8 cellular contexts compared by ENCODE assay signal in genomic region chr18:75727479-75727878, GRCh38.
A peak's percentile ranks its signal among the peaks of the same experiment; 100 is the strongest.
DNase-seq lines count a peak whose midpoint lies in the region; ATAC-seq and TF ChIP-seq lines count a peak whose summit lies in the region.

No MANE protein-coding gene starts in this region.

- WGBS in right lobe of liver (ENCODE audit: insufficient coverage, low coverage, low lambda C conversion rate, missing lambda C conversion rate): 50% methylated on average over 3 of the region's 7 CpGs

- no peaks in the 10 kb centered on the region for H3K36me3 Mint-ChIP-seq in natural killer cell treated with Interleukin-12 subunit alpha and Interleukin-12 subunit beta and Interleukin-15 and Interleukin-18, amount 100 ng/mL, for 72 hours
- no peaks in the 10 kb centered on the region for H3K36me3 Mint-ChIP-seq in activated T-helper 17 cell treated with anti-CD3 and anti-CD28 coated beads, Interleukin-2, amount 50 U/mL, for 72 hours (ENCODE audit: low read depth)

- H3K27me3 Mint-ChIP-seq in natural killer cell treated with Interleukin-12 subunit alpha and Interleukin-12 subunit beta and Interleukin-15 and Interleukin-18, amount 100 ng/mL, for 72 hours: peaks cover 17 to 21% of the 10 kb centered on the region in 2 donors
- H3K27me3 Mint-ChIP-seq in activated T-helper 17 cell treated with anti-CD3 and anti-CD28 coated beads, Interleukin-2, amount 50 U/mL, for 72 hours: peaks cover 37% of the 10 kb centered on the region

- H3K4me3 ChIP-seq in GM12865 (ENCODE audit: low read depth, low read length) (no peak overlapping the region), astrocyte of the spinal cord (ENCODE audit: low read depth, low read length) (no peak overlapping the region), right lobe of liver (no peak overlapping the region)

- no peaks in the 10 kb centered on the region for H3K9me3 ChIP-seq in right lobe of liver

- ATAC-seq in right lobe of liver (no peak), HG03039 (IDR thresholded peaks at IDR 0.05; ENCODE audit: unreplicated experiment) (no peak)
- no peak for ATAC-seq in natural killer cell treated with Interleukin-12 subunit alpha and Interleukin-12 subunit beta and Interleukin-15 and Interleukin-18, amount 100 ng/mL, for 72 hours
- ATAC-seq in activated T-helper 17 cell treated with anti-CD3 and anti-CD28 coated beads, Interleukin-2, amount 50 U/mL, for 72 hours (replicated peaks): no peak

- H3K36me3 ChIP-seq in right lobe of liver: no peaks in the 10 kb centered on the region

- no peaks in the 10 kb centered on the region for H3K4me1 ChIP-seq in right lobe of liver

- H3K4me3 Mint-ChIP-seq in natural killer cell treated with Interleukin-12 subunit alpha and Interleukin-12 subunit beta and Interleukin-15 and Interleukin-18, amount 100 ng/mL, for 72 hours: no peak overlapping the region
- no peak overlapping the region for H3K4me3 Mint-ChIP-seq in activated T-helper 17 cell treated with anti-CD3 and anti-CD28 coated beads, Interleukin-2, amount 50 U/mL, for 72 hours

- H3K27ac ChIP-seq in right lobe of liver: no peak overlapping the region

- in situ Hi-C loops in ACHN (cut with HindIII; ENCODE audit: low pct_ligation_motif_present, low pct_unique_long_range_greater_than_20kb, low sequenced_read_pairs): no loop called here
- in situ Hi-C loops in astrocyte of the spinal cord (cut with HindIII; ENCODE audit: low sequenced_read_pairs): no loop called here

- DNase-seq in ACHN: peak; percentile 33
- peak; percentile 37 for DNase-seq in GM12865 (ENCODE audit: low read depth)
- DNase-seq in NCI-H1930 (lab: John Stamatoyannopoulos, UW): peak; percentile 11 to 14
- peak; percentile 20 for DNase-seq in astrocyte of the spinal cord (ENCODE audit: low read depth, low spot score)
- no peak for DNase-seq in right lobe of liver
- DNase-seq in natural killer cell treated with Interleukin-12 subunit alpha and Interleukin-12 subunit beta and Interleukin-15 and Interleukin-18, amount 100 ng/mL, for 72 hours (ENCODE audit: low spot score): no peak

- no peak overlapping the region for H3K27ac Mint-ChIP-seq in natural killer cell treated with Interleukin-12 subunit alpha and Interleukin-12 subunit beta and Interleukin-15 and Interleukin-18, amount 100 ng/mL, for 72 hours
- no peak overlapping the region for H3K27ac Mint-ChIP-seq in activated T-helper 17 cell treated with anti-CD3 and anti-CD28 coated beads, Interleukin-2, amount 50 U/mL, for 72 hours

- TF ChIP-seq CTCF in GM12865 (IDR thresholded peaks at IDR 0.05; ENCODE audit: insufficient read depth, low read depth, low read length, missing control alignments) (peak; percentile 54), astrocyte of the spinal cord (IDR thresholded peaks at IDR 0.05; ENCODE audit: low read depth, low read length) (peak; percentile 56), right lobe of liver (IDR thresholded peaks at IDR 0.05) (peak; percentile 7 to 36 (median 22))

- no peaks in the 10 kb centered on the region for H3K4me1 Mint-ChIP-seq in natural killer cell treated with Interleukin-12 subunit alpha and Interleukin-12 subunit beta and Interleukin-15 and Interleukin-18, amount 100 ng/mL, for 72 hours (ENCODE audit: low read depth in 2 of 2)
- no peaks in the 10 kb centered on the region for H3K4me1 Mint-ChIP-seq in activated T-helper 17 cell treated with anti-CD3 and anti-CD28 coated beads, Interleukin-2, amount 50 U/mL, for 72 hours

- TF ChIP-seq POLR2A in right lobe of liver (IDR thresholded peaks at IDR 0.05): no peak

- no peaks in the 10 kb centered on the region for H3K27me3 ChIP-seq in right lobe of liver

- no peaks in the 10 kb centered on the region for H3K9me3 Mint-ChIP-seq in natural killer cell treated with Interleukin-12 subunit alpha and Interleukin-12 subunit beta and Interleukin-15 and Interleukin-18, amount 100 ng/mL, for 72 hours
- no peaks in the 10 kb centered on the region for H3K9me3 Mint-ChIP-seq in activated T-helper 17 cell treated with anti-CD3 and anti-CD28 coated beads, Interleukin-2, amount 50 U/mL, for 72 hours

- intact Hi-C loops in right lobe of liver (cut with DNase I): loop anchor here in 1 of 2 donors (10.0 kb wide), 1 partner anchor 57 kb away; no protein-coding TSS in a partner anchor

Comparison
In these comparisons a context has a peak if more than half of its experiments do, and no peak if none do; other contexts are left out.
1. DNase-seq: peak in ACHN (single experiment), GM12865 (single experiment), NCI-H1930 (2 of 2) and astrocyte of the spinal cord (single experiment); none in right lobe of liver (0 of 3) and natural killer cell treated with Interleukin-12 subunit alpha and Interleukin-12 subunit beta and Interleukin-15 and Interleukin-18, amount 100 ng/mL, for 72 hours (single experiment).
2. Peak in every context shown above with its lines, with median percentiles within 50 percentile points of each other: CTCF ChIP-seq.